ENCODE assay signal across 15 cellular contexts in the genomic region with DNA sequence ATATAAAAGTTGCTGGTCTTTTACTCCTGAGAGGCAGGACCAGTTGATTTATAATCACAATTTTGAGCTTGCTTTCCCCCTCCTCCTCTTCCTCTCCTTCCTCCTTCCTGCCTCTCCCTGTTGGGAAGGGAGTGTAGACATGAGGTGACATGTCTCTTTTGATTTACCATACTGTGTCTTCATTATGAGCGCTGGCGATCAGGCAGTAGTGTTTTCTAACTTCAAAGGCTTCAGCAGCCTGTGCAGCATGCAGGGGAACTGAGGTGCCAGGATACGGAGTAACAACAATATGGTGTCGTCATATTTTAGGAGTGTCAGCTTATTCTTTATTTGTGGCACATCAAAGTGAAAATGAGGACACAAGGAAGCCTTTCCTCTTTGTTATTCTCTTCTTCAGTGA.
A peak's percentile ranks its signal among the peaks of the same experiment; 100 is the strongest.
DNase-seq lines count a peak whose midpoint lies in the region; ATAC-seq, FAIRE-seq and TF ChIP-seq lines count a peak whose summit lies in the region.
"Had no signal": no experiment of that assay in that cellular context is flagged by ENCODE, and none has a peak within 500 bp of the region (broad histone marks: within the 10 kb centered on the region; RNA-seq: fewer than 3 reads in every experiment).

No MANE protein-coding gene starts in this region.

- H4K5ac ChIP-seq in H1 (ENCODE audit: insufficient read length, low read depth, low read length), result no peak overlapping the region

- H3K4me2 ChIP-seq in mammary epithelial cell (ENCODE audit: insufficient read depth, low read depth, low read length), result peak overlapping the region; percentile 15
- H3K4me2 ChIP-seq in H1 (ENCODE audit: insufficient read depth in 1 of 2, low read depth in 2 of 2, low read length in 2 of 2), result no peak overlapping the region
- H3K4me2 ChIP-seq in keratinocyte (ENCODE audit: control insufficient read depth, extremely low read depth, insufficient read depth, low read depth, low read length), result peak overlapping the region; percentile 63
- H3K4me2 ChIP-seq: BLaER1 had no signal

- H3K79me2 ChIP-seq in mammary epithelial cell (ENCODE audit: insufficient read depth, low read length) (no peaks in the 10 kb centered on the region), H1 (ENCODE audit: control insufficient read depth in 1 of 2, insufficient read depth in 2 of 2, low read length in 2 of 2) (no peaks in the 10 kb centered on the region), keratinocyte (ENCODE audit: control insufficient read depth, insufficient read depth, low read length) (no peaks in the 10 kb centered on the region)

- TF ChIP-seq EP300 in H1 (IDR thresholded peaks at IDR 0.05; ENCODE audit: borderline replicate concordance in 1 of 2, low read depth in 2 of 2, low read length in 2 of 2) (no peak), esophagus muscularis mucosa (IDR thresholded peaks at IDR 0.05) (no peak)

- H3K9me3 ChIP-seq in mammary epithelial cell (replicated peaks; ENCODE audit: insufficient read depth, low read length), result no peaks in the 10 kb centered on the region
- H3K9me3 ChIP-seq in H1 (ENCODE audit: insufficient read depth in 2 of 2, low read depth in 1 of 2, low read length in 1 of 2), result no peaks in the 10 kb centered on the region
- no peaks in the 10 kb centered on the region for H3K9me3 ChIP-seq in keratinocyte (ENCODE audit: control insufficient read depth, low read depth, low read length)
- H3K9me3 ChIP-seq in esophagus muscularis mucosa, result no peaks in the 10 kb centered on the region
- H3K9me3 ChIP-seq: BLaER1, Caco-2 had no signal

- POLR2A ChIA-PET in MCF 10A (lab: Yijun Ruan, JAX) (no interaction called here), H1 (lab: Charles Lee; ENCODE audit: partially characterized antibody) (no interaction called here)

- H3K9me3 Mint-ChIP-seq in MCF 10A (ENCODE audit: unreplicated experiment), result no peaks in the 10 kb centered on the region
- peaks cover 5% of the 10 kb centered on the region for H3K9me3 Mint-ChIP-seq in type B pancreatic cell

- no peak overlapping the region for H3K27ac ChIP-seq in mammary epithelial cell (ENCODE audit: insufficient read depth, low read depth, low read length)
- H3K27ac ChIP-seq in H1 (ENCODE audit: low read depth, low read length), result no peak overlapping the region
- H3K27ac ChIP-seq in keratinocyte (ENCODE audit: control insufficient read depth, insufficient read depth, low read length), result no peak overlapping the region
- H3K27ac ChIP-seq in esophagus muscularis mucosa (replicated peaks in 1 of 4), result no peak overlapping the region
- H3K27ac ChIP-seq: BLaER1 had no signal

- H3K79me1 ChIP-seq in H1 (ENCODE audit: low read depth, low read length), result no peaks in the 10 kb centered on the region

- intact Hi-C loops in mammary epithelial cell (cut with micrococcal nuclease) (no loop called here), MCF 10A (cut with micrococcal nuclease) (no loop called here), esophagus muscularis mucosa (cut with DNase I) (no loop called here)

- no peak for TF ChIP-seq POLR2A in H1 (IDR thresholded peaks at IDR 0.05; ENCODE audit: control extremely low read depth in 1 of 2, low read depth in 2 of 2, low read length in 2 of 2)
- no peak for TF ChIP-seq POLR2A in esophagus muscularis mucosa (IDR thresholded peaks at IDR 0.05; ENCODE audit: low read depth)

- TF ChIP-seq CTCF in mammary epithelial cell (conservative IDR thresholded peaks at IDR 0.05 in 1 of 2, IDR thresholded peaks at IDR 0.05 in 1 of 2; ENCODE audit: extremely low read depth in 1 of 2, insufficient read depth in 1 of 2, low read depth in 1 of 2, low read length in 2 of 2), result no peak
- TF ChIP-seq CTCF in MCF 10A (IDR thresholded peaks at IDR 0.05; ENCODE audit: unreplicated experiment), result no peak
- no peak for TF ChIP-seq CTCF in H1 (IDR thresholded peaks at IDR 0.05; ENCODE audit: control extremely low read depth in 1 of 3, insufficient read depth in 1 of 3, low read depth in 1 of 3, low read length in 3 of 3)
- TF ChIP-seq CTCF in keratinocyte (optimal IDR thresholded peaks at IDR 0.05 in 1 of 3, IDR thresholded peaks at IDR 0.05 in 1 of 3, conservative IDR thresholded peaks at IDR 0.05 in 1 of 3; ENCODE audit: extremely low read depth in 1 of 3, insufficient read depth in 2 of 3, low read length in 3 of 3), result no peak
- TF ChIP-seq CTCF in type B pancreatic cell (conservative IDR thresholded peaks at IDR 0.05), result no peak
- no peak for TF ChIP-seq CTCF in esophagus muscularis mucosa (IDR thresholded peaks at IDR 0.05)

- no peak overlapping the region for H3K23ac ChIP-seq in H1 (ENCODE audit: insufficient read length)

- H3K9ac ChIP-seq in mammary epithelial cell (ENCODE audit: insufficient read depth, low read length) (no peak overlapping the region), H1 (replicated peaks in 1 of 4; ENCODE audit: extremely low read depth in 1 of 4, low read depth in 3 of 4, low read length in 3 of 4) (no peak overlapping the region), keratinocyte (ENCODE audit: control insufficient read depth, extremely low read depth, insufficient read depth, low read length) (no peak overlapping the region)
- H3K9ac ChIP-seq: BLaER1 had no signal

- no peaks in the 10 kb centered on the region for H4K20me1 ChIP-seq in mammary epithelial cell (ENCODE audit: insufficient read depth, low read length)
- H4K20me1 ChIP-seq in H1 (replicated peaks in 1 of 2; ENCODE audit: control insufficient read depth in 1 of 2, insufficient read depth in 2 of 2, low read length in 2 of 2), result no peaks in the 10 kb centered on the region
- no peaks in the 10 kb centered on the region for H4K20me1 ChIP-seq in keratinocyte (ENCODE audit: control insufficient read depth, extremely low read depth, insufficient read depth, low read length)
- H4K20me1 ChIP-seq: BLaER1 had no signal

- no peaks in the 10 kb centered on the region for H3K27me3 ChIP-seq in mammary epithelial cell (ENCODE audit: insufficient read depth, low read length)
- H3K27me3 ChIP-seq in H1 (replicated peaks in 1 of 4; ENCODE audit: control insufficient read depth in 3 of 4, extremely low read depth in 1 of 4, insufficient read depth in 3 of 4, low read length in 3 of 4), result no peaks in the 10 kb centered on the region
- H3K27me3 ChIP-seq in keratinocyte (ENCODE audit: control insufficient read depth, extremely low read depth, insufficient read depth, low read length), result no peaks in the 10 kb centered on the region
- H3K27me3 ChIP-seq in esophagus muscularis mucosa, result peaks cover 0 to 3% (median 0%) of the 10 kb centered on the region in 4 donors
- H3K27me3 ChIP-seq: BLaER1 had no signal

- no peak overlapping the region for H3K4me3 ChIP-seq in mammary epithelial cell (replicated peaks in 1 of 3; ENCODE audit: insufficient read depth in 1 of 3, low read depth in 2 of 3, low read length in 3 of 3)
- H3K4me3 ChIP-seq in H1 (ENCODE audit: extremely low read depth in 1 of 4, insufficient read depth in 2 of 4, low read depth in 3 of 4, low read length in 4 of 4), result no peak overlapping the region
- H3K4me3 ChIP-seq in keratinocyte (ENCODE audit: control insufficient read depth in 2 of 3, extremely low read depth in 1 of 3, insufficient read depth in 2 of 3, low read depth in 1 of 3, low read length in 3 of 3), result peak overlapping the region in 1 of 3 experiments; percentile 28
- H3K4me3 ChIP-seq in esophagus muscularis mucosa, result no peak overlapping the region
- H3K4me3 ChIP-seq: BLaER1 had no signal

- H2AFZ ChIP-seq in mammary epithelial cell (ENCODE audit: low read depth, low read length) (peak overlapping the region; percentile 67), H1 (ENCODE audit: low read length) (no peak overlapping the region), keratinocyte (ENCODE audit: control insufficient read depth, low read length) (peak overlapping the region; percentile 89)

- H2AK5ac ChIP-seq in H1 (ENCODE audit: low read depth, low read length), result no peak overlapping the region

- H3K36me3 Mint-ChIP-seq in MCF 10A (ENCODE audit: insufficient read depth, unreplicated experiment), result no peaks in the 10 kb centered on the region
- H3K36me3 Mint-ChIP-seq in type B pancreatic cell, result no peaks in the 10 kb centered on the region
- H3K36me3 Mint-ChIP-seq: CD8-positive, alpha-beta memory T cell had no signal

- H4K8ac ChIP-seq in H1 (ENCODE audit: extremely low read depth, insufficient read depth, low read length), result no peak overlapping the region

- no peak overlapping the region for H3K56ac ChIP-seq in H1 (replicated peaks; ENCODE audit: insufficient read length, low read depth, low read length)

- H3K4me1 Mint-ChIP-seq in MCF 10A (ENCODE audit: insufficient read depth, unreplicated experiment) (no peaks in the 10 kb centered on the region), type B pancreatic cell (ENCODE audit: unreplicated experiment) (peaks cover 17% of the 10 kb centered on the region)
- H3K4me1 Mint-ChIP-seq: CD8-positive, alpha-beta memory T cell; IgD-negative memory B cell had no signal

- H2BK5ac ChIP-seq in H1 (ENCODE audit: low read depth, low read length), result no peak overlapping the region

- CTCF ChIA-PET in mammary epithelial cell (lab: Charles Lee; ENCODE audit: low non-redundant PET), result no interaction called here
- CTCF ChIA-PET in MCF 10A (lab: Yijun Ruan, JAX), result no interaction called here
- CTCF ChIA-PET in H1 (lab: Charles Lee; ENCODE audit: partially characterized antibody), result interaction anchor here (1.5 kb wide), 1 partner anchor 661 kb away, joined by 3 read pairs; no protein-coding TSS in a partner anchor

- no peaks in the 10 kb centered on the region for H3K23me2 ChIP-seq in H1 (ENCODE audit: low read depth, low read length)

- H3K14ac ChIP-seq in H1 (ENCODE audit: insufficient read length), result no peak overlapping the region

- no peak for TF ChIP-seq RAD21 in H1 (IDR thresholded peaks at IDR 0.05 in 1 of 2, conservative IDR thresholded peaks at IDR 0.05 in 1 of 2; ENCODE audit: low read depth in 2 of 2, low read length in 2 of 2)

- FAIRE-seq in H1 (lab: Jason Lieb, UNC), result no peak
- peak; percentile 67 for FAIRE-seq in keratinocyte (lab: Jason Lieb, UNC)

- 72% methylated on average over 4 of the region's 4 CpGs for WGBS in mammary epithelial cell (ENCODE audit: low coverage, missing lambda C conversion rate)
- 91% methylated on average over 4 of the region's 4 CpGs; no CpG with 5 or more reads in 1 of the 2 experiments for WGBS in H1 (ENCODE audit: extremely low coverage in 1 of 2, insufficient coverage in 1 of 2, insufficient read length in 1 of 2, insufficient replicate concordance in 2 of 2, low coverage in 1 of 2, low lambda C conversion rate in 2 of 2, missing lambda C conversion rate in 1 of 2), 2 experiments
- WGBS in esophagus muscularis mucosa, result 65% methylated on average over 4 of the region's 4 CpGs

- H4K91ac ChIP-seq in H1 (replicated peaks; ENCODE audit: insufficient read length, low read length), result no peak overlapping the region

- no peak overlapping the region for H3K18ac ChIP-seq in H1 (ENCODE audit: extremely low read depth, low read length)

- no peaks in the 10 kb centered on the region for H3K9me1 ChIP-seq in keratinocyte (ENCODE audit: control insufficient read depth, extremely low read depth, insufficient read depth, low read length)

- in situ Hi-C loops in mammary epithelial cell (cut with MboI; ENCODE audit: low sequenced_read_pairs in 2 of 2), result no loop called here

- no peak overlapping the region for H3K4me3 Mint-ChIP-seq in MCF 10A (ENCODE audit: unreplicated experiment)
- peak overlapping the region; percentile 70 for H3K4me3 Mint-ChIP-seq in type B pancreatic cell
- H3K4me3 Mint-ChIP-seq: CD8-positive, alpha-beta memory T cell; IgD-negative memory B cell had no signal

- ATAC-seq in GM18907 (IDR thresholded peaks at IDR 0.05; ENCODE audit: unreplicated experiment), result no peak
- ATAC-seq: HCT116 had no signal

- BruUV-seq in mammary epithelial cell (replicated peaks; lab: Mats Ljungman, UMichigan), result no TSS peak
- BruUV-seq in MCF 10A (replicated peaks; lab: Mats Ljungman, UMichigan), result no TSS peak

- H2BK20ac ChIP-seq in H1 (ENCODE audit: low read length), result 0 out of 2 replicates have a peak overlapping the region, but pooled peaks have one; percentile 67

- DNase-seq in mammary epithelial cell (no peak), MCF 10A (ENCODE audit: unreplicated experiment) (no peak), H1 (ENCODE audit: low read depth in 1 of 2, low spot score in 2 of 2) (no peak), keratinocyte (ENCODE audit: low read depth, low spot score) (no peak), type B pancreatic cell (ENCODE audit: extremely low spot score, unreplicated experiment) (no peak), SIG-M5 (lab: John Stamatoyannopoulos, UW) (no peak), esophagus muscularis mucosa (ENCODE audit: extremely low spot score) (no peak)
- DNase-seq: 8988T; AML-193; Caco-2; CD8-positive, alpha-beta memory T cell had no signal

- no peak overlapping the region for H3K4ac ChIP-seq in H1 (replicated peaks; ENCODE audit: insufficient read length, low read depth, low read length)

- dilution Hi-C loops in mammary epithelial cell (cut with HindIII; ENCODE audit: low sequenced_read_pairs), result no loop called here
- dilution Hi-C loops in keratinocyte (cut with MboI; ENCODE audit: extremely low pct_ligation_motif_present, low sequenced_read_pairs), result no loop called here

- no peak overlapping the region for H3K27ac Mint-ChIP-seq in MCF 10A (ENCODE audit: low read depth, unreplicated experiment)
- peak overlapping the region; percentile 92 for H3K27ac Mint-ChIP-seq in type B pancreatic cell
- H3K27ac Mint-ChIP-seq: CD8-positive, alpha-beta memory T cell; IgD-negative memory B cell had no signal

- H3K4me1 ChIP-seq in mammary epithelial cell (ENCODE audit: insufficient read depth, low read length) (peaks cover 3% of the 10 kb centered on the region), H1 (replicated peaks in 1 of 4; ENCODE audit: control insufficient read depth in 3 of 4, insufficient read depth in 4 of 4, low read length in 3 of 4) (no peaks in the 10 kb centered on the region), keratinocyte (ENCODE audit: control insufficient read depth, extremely low read depth, insufficient read depth, low read length) (peaks cover 5% of the 10 kb centered on the region), esophagus muscularis mucosa (no peaks in the 10 kb centered on the region)
- H3K4me1 ChIP-seq: BLaER1, Caco-2 had no signal

- no peaks in the 10 kb centered on the region for H3K36me3 ChIP-seq in mammary epithelial cell (ENCODE audit: insufficient read depth, low read length)
- no peaks in the 10 kb centered on the region for H3K36me3 ChIP-seq in H1 (ENCODE audit: control insufficient read depth in 2 of 4, insufficient read depth in 4 of 4, low read length in 3 of 4)
- no peaks in the 10 kb centered on the region for H3K36me3 ChIP-seq in keratinocyte (ENCODE audit: control insufficient read depth in 2 of 2, extremely low read depth in 1 of 2, insufficient read depth in 2 of 2, low read length in 2 of 2)
- H3K36me3 ChIP-seq in esophagus muscularis mucosa, result no peaks in the 10 kb centered on the region
- H3K36me3 ChIP-seq: BLaER1 had no signal

- no peak overlapping the region for H2BK15ac ChIP-seq in H1 (ENCODE audit: low read length)

- H3K27me3 Mint-ChIP-seq in MCF 10A (ENCODE audit: insufficient read depth, unreplicated experiment) (no peaks in the 10 kb centered on the region), type B pancreatic cell (no peaks in the 10 kb centered on the region)
- H3K27me3 Mint-ChIP-seq: CD8-positive, alpha-beta memory T cell; IgD-negative memory B cell had no signal

- H2BK12ac ChIP-seq in H1 (ENCODE audit: low read depth, low read length), result no peak overlapping the region

- H2BK120ac ChIP-seq in H1 (replicated peaks; ENCODE audit: low read depth, low read length), result no peak overlapping the region

Comparison
In these comparisons a context has a peak if more than half of its experiments do, and no peak if none do; other contexts are left out.
1. H3K4me2 ChIP-seq: peak in mammary epithelial cell (single experiment) and keratinocyte (single experiment); none in H1 (0 of 2).